ENCODE assay signal across 8 cellular contexts in the genomic region with DNA sequence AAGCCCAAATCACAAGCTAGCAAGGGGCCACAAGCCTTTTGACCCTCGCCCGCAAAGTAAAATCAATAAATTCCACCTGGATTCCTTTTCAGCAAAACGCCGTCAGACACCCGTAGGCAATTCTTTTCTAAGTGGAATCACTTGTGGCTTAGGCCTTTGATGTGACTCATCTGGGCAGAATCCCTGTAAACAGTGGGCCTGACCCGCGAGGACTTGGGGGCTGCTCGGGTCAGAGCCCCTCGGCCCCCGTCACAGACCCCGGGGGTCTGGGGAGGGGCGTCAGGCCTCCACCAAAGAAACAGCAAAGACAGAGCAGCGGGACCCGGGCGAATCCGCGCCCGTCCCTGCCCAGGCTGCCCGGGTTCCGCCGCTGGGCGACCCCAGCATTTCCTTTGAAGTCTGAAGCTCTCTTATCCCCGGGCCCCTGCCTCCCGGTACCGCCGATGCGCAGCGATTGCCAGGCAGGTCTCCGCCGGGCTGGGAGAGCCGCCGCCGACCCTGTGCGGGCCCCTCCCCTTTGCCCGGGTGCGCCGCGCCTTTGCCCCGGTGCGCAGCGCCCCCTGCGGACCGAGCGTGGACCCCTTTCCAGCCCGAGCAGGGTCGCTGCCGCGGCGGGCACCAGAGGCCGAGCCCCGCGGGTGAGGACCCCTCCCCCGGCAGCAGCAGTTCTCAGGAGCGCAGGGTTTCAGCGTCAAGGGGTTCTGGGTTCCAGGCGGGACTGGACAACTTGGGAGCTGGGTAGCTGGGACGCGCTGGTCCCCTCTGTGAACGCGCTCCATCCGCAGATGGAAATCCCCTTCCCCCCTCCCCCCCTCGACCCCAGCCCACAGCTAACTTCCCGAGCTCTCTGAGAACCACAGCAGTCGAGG.
DNase-seq lines count a peak whose midpoint lies in the region; ATAC-seq and TF ChIP-seq lines count a peak whose summit lies in the region.

No MANE protein-coding gene starts in this region.

- intact Hi-C loops in Right ventricle myocardium superior (cut with DNase I) = no loop called here
- intact Hi-C loops in Right ventricle myocardium inferior (cut with DNase I) = no loop called here
- intact Hi-C loops in spleen (cut with DNase I; ENCODE audit: low total_unique reads) = no loop called here

- TF ChIP-seq CTCF in spleen (IDR thresholded peaks at IDR 0.05 in 8 of 11, conservative IDR thresholded peaks at IDR 0.05 in 3 of 11) = peak in 6 of 11 experiments; percentile 9 to 60 (median 42)

- H3K27me3 ChIP-seq in spleen (replicated peaks in 1 of 7) = peaks cover 0 to 47% (median 7%) of the 10 kb centered on the region in 7 donors

- H3K27ac ChIP-seq in spleen = no peak overlapping the region

- ATAC-seq in Right ventricle myocardium superior (ENCODE audit: poor library complexity) (peak; percentile 51), Right ventricle myocardium inferior (no peak)

- no peaks in the 10 kb centered on the region for H3K9me3 ChIP-seq in spleen

- no peaks in the 10 kb centered on the region for H3K36me3 ChIP-seq in spleen

- peak overlapping the region in 2 of 8 donors; percentile 7 to 33 for H3K4me3 ChIP-seq in spleen

- 19 to 55% (median 21%) methylated on average over 9 to 64 of the region's 64 CpGs for WGBS in spleen, 5 donors

- peaks cover 0 to 20% (median 11%) of the 10 kb centered on the region in 6 donors for H3K4me1 ChIP-seq in spleen

- no peak for DNase-seq in Right ventricle myocardium superior
- no peak for DNase-seq in Right ventricle myocardium inferior (ENCODE audit: missing footprints)
- DNase-seq in activated T-cell treated with anti-CD3 and anti-CD28 coated beads for 24 hours (ENCODE audit: low read depth) = peak; percentile 21
- peak; percentile 41 for DNase-seq in glomerular visceral epithelial cell (ENCODE audit: extremely low spot score)
- peak; percentile 75 for DNase-seq in spleen
- no peak for DNase-seq in NCI-H2029 treated with DMSO at 0.1 percent for 48 hours (lab: John Stamatoyannopoulos, UW)
- DNase-seq in SW 1271 (lab: John Stamatoyannopoulos, UW) = no peak
- DNase-seq in GF-D8 (lab: John Stamatoyannopoulos, UW) = no peak

- TF ChIP-seq POLR2A in spleen (IDR thresholded peaks at IDR 0.05) = no peak

Comparison
In these comparisons a context has a peak if more than half of its experiments do, and no peak if none do; other contexts are left out.
1. DNase-seq: peak in activated T-cell treated with anti-CD3 and anti-CD28 coated beads for 24 hours (single experiment), glomerular visceral epithelial cell (single experiment) and spleen (single experiment); none in Right ventricle myocardium superior (single experiment), Right ventricle myocardium inferior (single experiment), NCI-H2029 treated with DMSO at 0.1 percent for 48 hours (single experiment), SW 1271 (0 of 2) and GF-D8 (single experiment).